Comparison of ENCODE assay signal across 17 cellular contexts in the genomic region with DNA sequence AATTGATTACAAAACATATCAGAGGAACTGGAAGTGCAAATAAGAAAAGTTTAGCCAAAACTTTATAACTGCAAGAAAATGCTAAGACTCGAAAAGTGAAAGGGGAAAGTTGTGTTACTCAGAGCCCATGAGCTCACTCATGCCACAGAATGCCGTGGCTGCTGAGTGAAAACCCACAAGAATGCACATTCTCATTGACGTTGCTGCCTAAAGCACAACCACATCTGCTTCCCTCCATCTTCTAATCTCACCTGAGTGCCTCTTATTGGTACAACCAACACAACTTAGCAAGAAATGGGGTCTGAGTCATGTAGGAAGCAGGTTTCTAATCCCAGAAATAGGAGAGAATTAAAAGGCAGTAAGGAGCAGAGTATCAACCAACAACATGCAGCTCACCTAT.
DNase-seq lines count a peak whose midpoint lies in the region; ATAC-seq and TF ChIP-seq lines count a peak whose summit lies in the region.
"Had no signal": no experiment of that assay in that cellular context is flagged by ENCODE, and none has a peak within 500 bp of the region (broad histone marks: within the 10 kb centered on the region; RNA-seq: fewer than 3 reads in every experiment).

No MANE protein-coding gene starts in this region.

- intact Hi-C loops in activated CD4-positive, alpha-beta T cell treated with anti-CD3 and anti-CD28 coated beads for 36 hours (cut with DNase I, micrococcal nuclease), result no loop called here
- intact Hi-C loops in left ventricle myocardium superior (cut with micrococcal nuclease) (no loop called here), cardiac septum (cut with DNase I) (no loop called here)

- CTCF ChIA-PET in activated CD4-positive, alpha-beta T cell treated with anti-CD3 and anti-CD28 coated beads for 36 hours (lab: Charles Lee), result interaction anchor here (1.7 kb wide), 1 partner anchor 52 kb away, joined by 3 read pairs; no protein-coding TSS in a partner anchor

- H3K36me3 Mint-ChIP-seq in activated CD4-positive, alpha-beta T cell treated with anti-CD3 and anti-CD28 coated beads for 36 hours (ENCODE audit: low read depth), result no peaks in the 10 kb centered on the region
- no peaks in the 10 kb centered on the region for H3K36me3 Mint-ChIP-seq in mesothelial cell of epicardium
- H3K36me3 Mint-ChIP-seq: activated naive CD8-positive, alpha-beta T cell treated with anti-CD3 and anti-CD28 coated beads, Interleukin-2, amount 10 ng/mL, durations not matched to agents 7 days and 5 days; natural killer cell had no signal

- TF ChIP-seq CTCF in fibroblast of mammary gland (conservative IDR thresholded peaks at IDR 0.05; ENCODE audit: control insufficient read depth, insufficient read depth, low read depth, low read length) (no peak), mesothelial cell of epicardium (IDR thresholded peaks at IDR 0.05; ENCODE audit: unreplicated experiment) (no peak)

- POLR2A ChIA-PET in activated CD4-positive, alpha-beta T cell treated with anti-CD3 and anti-CD28 coated beads for 36 hours (lab: Charles Lee), result no interaction called here

- H3K4me3 Mint-ChIP-seq in activated CD4-positive, alpha-beta T cell treated with anti-CD3 and anti-CD28 coated beads for 36 hours, result no peak overlapping the region
- no peak overlapping the region for H3K4me3 Mint-ChIP-seq in mesothelial cell of epicardium
- H3K4me3 Mint-ChIP-seq: activated naive CD8-positive, alpha-beta T cell treated with anti-CD3 and anti-CD28 coated beads, Interleukin-2, amount 10 ng/mL, durations not matched to agents 7 days and 5 days; natural killer cell; T-helper 1 cell treated with Interleukin-12 subunit alpha and Interleukin-12 subunit beta and Interleukin-4 antibody, amounts not matched to agents 30 μg/mL and 1 μg/mL, for 36 hours had no signal

- H3K4me3 ChIP-seq in fibroblast of mammary gland (ENCODE audit: control insufficient read depth, low read depth, low read length), result no peak overlapping the region

- no peaks in the 10 kb centered on the region for H3K4me1 Mint-ChIP-seq in activated CD4-positive, alpha-beta T cell treated with anti-CD3 and anti-CD28 coated beads for 36 hours
- no peaks in the 10 kb centered on the region for H3K4me1 Mint-ChIP-seq in mesothelial cell of epicardium
- H3K4me1 Mint-ChIP-seq: activated naive CD8-positive, alpha-beta T cell treated with anti-CD3 and anti-CD28 coated beads, Interleukin-2, amount 10 ng/mL, durations not matched to agents 7 days and 5 days; natural killer cell had no signal

- peaks cover 14% of the 10 kb centered on the region for H3K27me3 Mint-ChIP-seq in activated CD4-positive, alpha-beta T cell treated with anti-CD3 and anti-CD28 coated beads for 36 hours
- H3K27me3 Mint-ChIP-seq in mesothelial cell of epicardium (ENCODE audit: low read depth), result no peaks in the 10 kb centered on the region
- H3K27me3 Mint-ChIP-seq: activated naive CD8-positive, alpha-beta T cell treated with anti-CD3 and anti-CD28 coated beads, Interleukin-2, amount 10 ng/mL, durations not matched to agents 7 days and 5 days had no signal

- ATAC-seq in activated CD4-positive, alpha-beta T cell treated with anti-CD3 and anti-CD28 coated beads for 36 hours, result no peak
- ATAC-seq in left ventricle myocardium superior, result no peak
- ATAC-seq: natural killer cell, Panc1 had no signal

- H3K27ac Mint-ChIP-seq in activated CD4-positive, alpha-beta T cell treated with anti-CD3 and anti-CD28 coated beads for 36 hours, result no peak overlapping the region
- H3K27ac Mint-ChIP-seq in mesothelial cell of epicardium, result no peak overlapping the region
- H3K27ac Mint-ChIP-seq: activated naive CD8-positive, alpha-beta T cell treated with anti-CD3 and anti-CD28 coated beads, Interleukin-2, amount 10 ng/mL, durations not matched to agents 7 days and 5 days; natural killer cell; T-helper 1 cell treated with Interleukin-12 subunit alpha and Interleukin-12 subunit beta and Interleukin-4 antibody, amounts not matched to agents 30 μg/mL and 1 μg/mL, for 36 hours had no signal

- no peaks in the 10 kb centered on the region for H3K9me3 Mint-ChIP-seq in activated CD4-positive, alpha-beta T cell treated with anti-CD3 and anti-CD28 coated beads for 36 hours (ENCODE audit: low read depth)
- no peaks in the 10 kb centered on the region for H3K9me3 Mint-ChIP-seq in mesothelial cell of epicardium
- H3K9me3 Mint-ChIP-seq: activated naive CD8-positive, alpha-beta T cell treated with anti-CD3 and anti-CD28 coated beads, Interleukin-2, amount 10 ng/mL, durations not matched to agents 7 days and 5 days; T-helper 1 cell treated with Interleukin-12 subunit alpha and Interleukin-12 subunit beta and Interleukin-4 antibody, amounts not matched to agents 30 μg/mL and 1 μg/mL, for 36 hours had no signal

- DNase-seq in activated CD4-positive, alpha-beta T cell treated with anti-CD3 and anti-CD28 coated beads for 36 hours, result peak; percentile 8
- no peak for DNase-seq in activated CD4-positive, alpha-beta T cell treated with anti-CD3 and anti-CD28 coated beads, Interleukin-2, amount 50 U/mL, for 4 hours
- DNase-seq in SW480 (ENCODE audit: low spot score), result peak; percentile 8
- peak; percentile 70 for DNase-seq in fibroblast of mammary gland (ENCODE audit: low read depth)
- no peak for DNase-seq in left ventricle myocardium superior
- DNase-seq in NCI-H1436 (lab: John Stamatoyannopoulos, UW), result no peak
- no peak for DNase-seq in mesothelial cell of epicardium (ENCODE audit: low spot score in 2 of 2, unreplicated experiment in 2 of 2)
- DNase-seq in cardiac septum (ENCODE audit: low spot score), result no peak
- DNase-seq: activated CD4-positive, alpha-beta T cell treated with anti-CD3 and anti-CD28 coated beads for 1 hour; activated naive CD8-positive, alpha-beta T cell treated with anti-CD3 and anti-CD28 coated beads, Interleukin-2, amount 10 ng/mL, durations not matched to agents 7 days and 5 days; activated T-cell treated with anti-CD3 and anti-CD28 coated beads, Interleukin-2, amount 50 U/mL, for 1 hour; erythroblast; natural killer cell; NCI-H2029 treated with DMSO at 0.1 percent for 48 hours; NCI-H526 had no signal

Comparison
In these comparisons a context has a peak if more than half of its experiments do, and no peak if none do; other contexts are left out.
1. DNase-seq: peak in activated CD4-positive, alpha-beta T cell treated with anti-CD3 and anti-CD28 coated beads for 36 hours (single experiment), SW480 (single experiment) and fibroblast of mammary gland (single experiment); none in activated CD4-positive, alpha-beta T cell treated with anti-CD3 and anti-CD28 coated beads, Interleukin-2, amount 50 U/mL, for 4 hours (0 of 2), left ventricle myocardium superior (single experiment), NCI-H1436 (single experiment), mesothelial cell of epicardium (0 of 2) and cardiac septum (single experiment).